In the genomic region with DNA sequence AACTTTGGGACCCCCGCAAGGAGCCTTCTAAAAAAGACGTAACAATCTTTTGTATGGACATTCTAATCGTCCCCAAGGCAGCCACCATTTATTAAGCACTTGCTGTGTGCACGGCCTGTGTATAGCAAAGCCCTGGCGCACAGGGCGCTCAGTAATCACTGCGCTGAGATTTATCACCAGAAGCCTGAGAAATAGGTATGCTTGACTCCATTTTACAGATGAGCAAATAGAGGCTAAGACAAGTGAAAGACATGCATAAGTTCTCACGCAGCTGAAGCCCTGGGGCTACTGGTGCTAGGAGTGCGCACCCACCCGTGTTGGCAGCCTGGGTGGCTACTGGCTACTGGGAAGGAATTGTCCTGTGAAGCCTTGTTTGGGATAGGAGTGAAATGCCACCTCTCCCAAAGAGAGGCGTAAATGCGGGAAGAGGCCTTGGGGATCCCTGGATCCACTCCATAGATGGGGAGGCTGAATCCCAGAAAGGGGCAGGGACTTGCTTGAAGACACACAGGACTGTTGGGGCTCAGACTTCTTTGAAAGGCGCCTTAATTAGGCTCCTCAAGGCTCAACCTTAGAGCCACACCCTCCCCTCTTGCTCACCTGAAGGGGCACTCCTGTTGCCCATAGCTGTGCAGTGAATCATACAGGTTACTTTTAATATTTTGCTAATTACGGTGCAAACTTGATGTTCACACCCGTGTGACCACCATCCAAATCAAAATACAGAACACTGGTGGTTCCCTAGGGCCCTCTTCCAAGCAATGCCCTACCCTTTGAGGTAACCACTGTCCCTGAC, we compare ENCODE assay signal across 1 cellular context.
A peak's percentile ranks its signal among the peaks of the same experiment; 100 is the strongest.
TF ChIP-seq lines count a peak whose summit lies in the region.

No MANE protein-coding gene starts in this region.

TF ChIP-seq in K562, 482 proteins besides CTCF, POLR2A, EP300 and RAD21 (continued from another document):
- TF ChIP-seq, protein P1, sequence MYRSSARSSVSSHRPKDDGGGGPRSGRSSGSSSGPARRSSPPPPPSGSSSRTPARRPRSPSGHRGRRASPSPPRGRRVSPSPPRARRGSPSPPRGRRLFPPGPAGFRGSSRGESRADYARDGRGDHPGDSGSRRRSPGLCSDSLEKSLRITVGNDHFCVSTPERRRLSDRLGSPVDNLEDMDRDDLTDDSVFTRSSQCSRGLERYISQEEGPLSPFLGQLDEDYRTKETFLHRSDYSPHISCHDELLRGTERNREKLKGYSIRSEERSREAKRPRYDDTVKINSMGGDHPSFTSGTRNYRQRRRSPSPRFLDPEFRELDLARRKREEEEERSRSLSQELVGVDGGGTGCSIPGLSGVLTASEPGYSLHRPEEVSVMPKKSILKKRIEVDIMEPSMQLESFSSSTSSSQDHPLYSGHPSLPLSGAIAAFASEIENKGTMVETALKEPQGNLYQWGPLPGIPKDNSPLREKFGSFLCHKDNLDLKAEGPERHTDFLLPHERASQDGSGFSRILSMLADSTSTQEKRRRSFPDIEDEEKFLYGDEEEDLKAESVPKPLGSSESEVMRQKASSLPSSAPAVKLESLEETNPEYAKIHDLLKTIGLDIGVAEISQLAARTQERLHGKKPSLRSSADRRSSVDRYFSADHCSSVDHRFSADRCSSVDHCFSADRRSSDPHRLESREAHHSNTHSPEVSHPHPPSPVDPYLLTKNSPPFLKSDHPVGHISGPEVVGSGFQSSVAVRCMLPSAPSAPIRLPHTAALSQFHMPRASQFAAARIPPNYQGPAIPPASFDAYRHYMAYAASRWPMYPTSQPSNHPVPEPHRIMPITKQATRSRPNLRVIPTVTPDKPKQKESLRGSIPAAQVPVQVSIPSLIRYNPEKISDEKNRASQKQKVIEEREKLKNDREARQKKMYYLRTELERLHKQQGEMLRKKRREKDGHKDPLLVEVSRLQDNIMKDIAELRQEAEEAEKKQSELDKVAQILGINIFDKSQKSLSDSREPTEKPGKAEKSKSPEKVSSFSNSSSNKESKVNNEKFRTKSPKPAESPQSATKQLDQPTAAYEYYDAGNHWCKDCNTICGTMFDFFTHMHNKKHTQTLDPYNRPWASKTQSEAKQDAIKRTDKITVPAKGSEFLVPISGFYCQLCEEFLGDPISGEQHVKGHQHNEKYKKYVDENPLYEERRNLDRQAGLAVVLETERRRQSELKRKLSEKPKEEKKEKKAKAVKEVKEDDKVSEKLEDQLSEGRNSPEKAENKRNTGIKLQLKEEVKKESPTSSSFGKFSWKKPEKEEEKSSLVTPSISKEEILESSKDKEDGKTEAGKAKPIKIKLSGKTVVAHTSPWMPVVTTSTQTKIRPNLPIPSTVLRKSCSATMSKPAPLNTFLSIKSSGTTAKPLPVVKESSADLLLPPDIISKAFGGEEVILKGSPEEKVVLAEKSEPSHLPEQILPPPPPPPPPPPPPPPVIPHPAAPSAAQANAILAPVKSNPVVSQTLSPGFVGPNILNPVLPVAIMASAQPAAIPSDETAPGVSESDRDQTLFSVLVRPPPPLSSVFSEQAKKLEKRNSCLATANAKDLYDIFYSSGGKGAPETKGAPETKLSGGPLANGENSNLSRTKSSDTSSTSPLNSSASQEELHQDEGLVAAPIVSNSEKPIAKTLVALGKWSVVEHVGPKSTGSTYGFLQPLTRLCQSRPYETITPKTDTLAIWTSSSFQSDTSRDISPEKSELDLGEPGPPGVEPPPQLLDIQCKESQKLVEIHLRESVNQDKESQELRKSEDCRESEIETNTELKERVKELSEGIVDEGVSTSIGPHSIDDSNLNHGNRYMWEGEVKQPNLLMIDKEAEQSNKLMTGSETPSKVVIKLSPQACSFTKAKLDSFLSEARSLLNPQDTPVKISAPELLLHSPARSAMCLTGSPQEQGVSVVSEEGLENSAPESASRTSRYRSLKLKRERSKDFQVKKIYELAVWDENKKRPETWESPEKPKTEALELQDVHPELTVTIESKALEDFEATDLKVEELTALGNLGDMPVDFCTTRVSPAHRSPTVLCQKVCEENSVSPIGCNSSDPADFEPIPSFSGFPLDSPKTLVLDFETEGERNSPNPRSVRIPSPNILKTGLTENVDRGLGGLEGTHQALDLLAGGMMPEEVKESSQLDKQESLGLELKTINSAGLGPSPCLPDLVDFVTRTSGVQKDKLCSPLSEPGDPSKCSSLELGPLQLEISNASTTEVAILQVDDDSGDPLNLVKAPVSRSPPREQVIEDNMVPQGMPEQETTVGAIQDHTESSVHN (IDR thresholded peaks at IDR 0.05; ENCODE audit: borderline replicate concordance in 1 of 2, low read depth in 1 of 2) = no peak
- TF ChIP-seq FUS (optimal IDR thresholded peaks at IDR 0.05; ENCODE audit: low read depth, low read length) (no peak), CBX1 (IDR thresholded peaks at IDR 0.05; ENCODE audit: low read depth) (peak; percentile 50; the same call in 1 of the 2 replicates), KDM1A (IDR thresholded peaks at IDR 0.05) (peak; percentile 88 to 89), SNIP1 (IDR thresholded peaks at IDR 0.05; ENCODE audit: low read depth) (peak; percentile 37; the same call in 1 of the 2 replicates), STAG1 (CRISPR knock-in tag; IDR thresholded peaks at IDR 0.05; ENCODE audit: borderline replicate concordance) (no peak), ATF1 (CRISPR knock-in tag; IDR thresholded peaks at IDR 0.05) (no peak), ATF1 (tag; IDR thresholded peaks at IDR 0.05) (peak; percentile 13; the same call in 1 of the 2 replicates), KAT2B (IDR thresholded peaks at IDR 0.05; ENCODE audit: low read depth, low read length) (no peak), RBM25 (IDR thresholded peaks at IDR 0.05; ENCODE audit: low read depth, low read length, severe bottlenecking) (peak; percentile 66), PTRF (tag; IDR thresholded peaks at IDR 0.05) (no peak)
- TF ChIP-seq, protein P2, sequence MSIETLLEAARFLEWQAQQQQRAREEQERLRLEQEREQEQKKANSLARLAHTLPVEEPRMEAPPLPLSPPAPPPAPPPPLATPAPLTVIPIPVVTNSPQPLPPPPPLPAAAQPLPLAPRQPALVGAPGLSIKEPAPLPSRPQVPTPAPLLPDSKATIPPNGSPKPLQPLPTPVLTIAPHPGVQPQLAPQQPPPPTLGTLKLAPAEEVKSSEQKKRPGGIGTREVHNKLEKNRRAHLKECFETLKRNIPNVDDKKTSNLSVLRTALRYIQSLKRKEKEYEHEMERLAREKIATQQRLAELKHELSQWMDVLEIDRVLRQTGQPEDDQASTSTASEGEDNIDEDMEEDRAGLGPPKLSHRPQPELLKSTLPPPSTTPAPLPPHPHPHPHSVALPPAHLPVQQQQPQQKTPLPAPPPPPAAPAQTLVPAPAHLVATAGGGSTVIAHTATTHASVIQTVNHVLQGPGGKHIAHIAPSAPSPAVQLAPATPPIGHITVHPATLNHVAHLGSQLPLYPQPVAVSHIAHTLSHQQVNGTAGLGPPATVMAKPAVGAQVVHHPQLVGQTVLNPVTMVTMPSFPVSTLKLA (conservative IDR thresholded peaks at IDR 0.05) = peak; percentile 26 to 53; a peak in 3 of 4 replicates
- TF ChIP-seq, protein P3, sequence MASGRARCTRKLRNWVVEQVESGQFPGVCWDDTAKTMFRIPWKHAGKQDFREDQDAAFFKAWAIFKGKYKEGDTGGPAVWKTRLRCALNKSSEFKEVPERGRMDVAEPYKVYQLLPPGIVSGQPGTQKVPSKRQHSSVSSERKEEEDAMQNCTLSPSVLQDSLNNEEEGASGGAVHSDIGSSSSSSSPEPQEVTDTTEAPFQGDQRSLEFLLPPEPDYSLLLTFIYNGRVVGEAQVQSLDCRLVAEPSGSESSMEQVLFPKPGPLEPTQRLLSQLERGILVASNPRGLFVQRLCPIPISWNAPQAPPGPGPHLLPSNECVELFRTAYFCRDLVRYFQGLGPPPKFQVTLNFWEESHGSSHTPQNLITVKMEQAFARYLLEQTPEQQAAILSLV (tag; IDR thresholded peaks at IDR 0.05) = no peak
